ENCODE assay signal across 18 cellular contexts in genomic region chr2:94872676-94873361, GRCh38. TPM values are rescaled to one million over a fixed set of nuclear protein-coding genes. Genes with fewer than 3 reads are reported as not detected.
DNase-seq lines count a peak whose midpoint lies in the region; ATAC-seq, FAIRE-seq and TF ChIP-seq lines count a peak whose summit lies in the region.
"Had no signal": no experiment of that assay in that cellular context is flagged by ENCODE, and none has a peak within 500 bp of the region (broad histone marks: within the 10 kb centered on the region; RNA-seq: fewer than 3 reads in every experiment).

No MANE protein-coding gene starts in this region.

- no peaks in the 10 kb centered on the region for H3K79me2 ChIP-seq in GM12878 (ENCODE audit: control insufficient read depth, insufficient read depth, low read length)

- no peak overlapping the region for H2AFZ ChIP-seq in GM12878 (ENCODE audit: control insufficient read depth, low read depth, low read length)

- no TSS peak for BruUV-seq in GM12878 (replicated peaks; lab: Mats Ljungman, UMichigan)

- no peak overlapping the region for H3K27ac ChIP-seq in left ventricle myocardium inferior (replicated peaks)
- no peak overlapping the region for H3K27ac ChIP-seq in GM12878 (ENCODE audit: control insufficient read depth, insufficient read depth)
- H3K27ac ChIP-seq in lower lobe of right lung = no peak overlapping the region
- no peak overlapping the region for H3K27ac ChIP-seq in upper lobe of right lung
- H3K27ac ChIP-seq: A549, HL-60 had no signal

- CTCF ChIA-PET in GM12878 (lab: Yijun Ruan, JAX) = interaction anchor here (0.7 to 4.7 kb wide), 5 partner anchors 68 to 205 kb away, joined by 3 to 53 read pairs (median 3); no protein-coding TSS in a partner anchor

- H3K4me3 ChIP-seq in left ventricle myocardium inferior (no peak overlapping the region), GM12878 (no peak overlapping the region), lower lobe of right lung (no peak overlapping the region), upper lobe of right lung (no peak overlapping the region)
- H3K4me3 ChIP-seq: A549 had no signal

- no peaks in the 10 kb centered on the region for H3K4me1 Mint-ChIP-seq in HFFc6 (ENCODE audit: low read depth)

- H3K9ac ChIP-seq in GM12878 (ENCODE audit: control insufficient read depth, insufficient read depth, low read length) = no peak overlapping the region

- POLR2A ChIA-PET in GM12878 (lab: Charles Lee) = interaction anchor here (1.0 kb wide), 1 partner anchor 190 kb away, joined by 3 read pairs; no protein-coding TSS in a partner anchor

- peaks cover 5% of the 10 kb centered on the region; the same call in 1 of the 2 replicates for H3K27me3 Mint-ChIP-seq in HFFc6 (ENCODE audit: insufficient read depth)
- H3K27me3 Mint-ChIP-seq: CD4-positive, CD25-positive, alpha-beta regulatory T cell had no signal

- TF ChIP-seq RAD21 in GM12878 (IDR thresholded peaks at IDR 0.05; ENCODE audit: insufficient read depth, low read depth, low read length) = no peak

- ATAC-seq in Right ventricle myocardium inferior (no peak), GM12878 (peak; percentile 13; the same call in 1 of the 3 replicates), lower lobe of right lung (no peak), upper lobe of right lung (no peak), HG02884 (IDR thresholded peaks at IDR 0.05; ENCODE audit: unreplicated experiment) (no peak)

- peaks cover 82% of the 10 kb centered on the region for H3K27me3 ChIP-seq in left ventricle myocardium inferior (ENCODE audit: low read depth)
- H3K27me3 ChIP-seq in GM12878 (replicated peaks in 1 of 2; ENCODE audit: control insufficient read depth in 2 of 2, insufficient read depth in 2 of 2, low read length in 1 of 2) = no peaks in the 10 kb centered on the region
- peaks cover 38% of the 10 kb centered on the region for H3K27me3 ChIP-seq in lower lobe of right lung (ENCODE audit: low read depth)
- H3K27me3 ChIP-seq in upper lobe of right lung = peaks cover 29% of the 10 kb centered on the region

- no peak overlapping the region for H3K4me2 ChIP-seq in GM12878 (ENCODE audit: control insufficient read depth, insufficient read depth)

- RAD21 ChIA-PET in GM12878 (lab: Charles Lee; ENCODE audit: unreplicated experiment) = interaction anchor here (0.7 to 1.8 kb wide), 3 partner anchors 84 to 243 kb away, joined by 3 to 15 read pairs (median 3); no protein-coding TSS in a partner anchor

- H3K36me3 ChIP-seq in left ventricle myocardium inferior (no peaks in the 10 kb centered on the region), GM12878 (ENCODE audit: control insufficient read depth in 2 of 2, insufficient read depth in 2 of 2, low read length in 1 of 2) (no peaks in the 10 kb centered on the region), lower lobe of right lung (no peaks in the 10 kb centered on the region), upper lobe of right lung (no peaks in the 10 kb centered on the region)

- SMC1A ChIA-PET in GM12878 (lab: Charles Lee; ENCODE audit: uncharacterized antibody, unreplicated experiment) = interaction anchor here (0.7 to 0.9 kb wide), 3 partner anchors 61 to 84 kb away, joined by 3 to 4 read pairs (median 3); no protein-coding TSS in a partner anchor

- H3K9me3 ChIP-seq in left ventricle myocardium inferior (replicated peaks) (no peaks in the 10 kb centered on the region), GM12878 (replicated peaks; ENCODE audit: control insufficient read depth, insufficient read depth, low read length) (no peaks in the 10 kb centered on the region), lower lobe of right lung (no peaks in the 10 kb centered on the region), upper lobe of right lung (no peaks in the 10 kb centered on the region)
- H3K9me3 ChIP-seq: A549 had no signal

- H3K36me3 Mint-ChIP-seq in HFFc6 (ENCODE audit: low read depth) = no peaks in the 10 kb centered on the region
- H3K36me3 Mint-ChIP-seq: CD4-positive, CD25-positive, alpha-beta regulatory T cell had no signal

- H4K20me1 ChIP-seq in GM12878 (ENCODE audit: control insufficient read depth, insufficient read depth) = no peaks in the 10 kb centered on the region

- no peak for TF ChIP-seq EP300 in GM12878 (IDR thresholded peaks at IDR 0.05; ENCODE audit: borderline replicate concordance in 1 of 2, control insufficient read depth in 1 of 2, low read depth in 2 of 2, low read length in 2 of 2)

- DNase-seq in left ventricle myocardium inferior (peak; percentile 7), Right ventricle myocardium inferior (ENCODE audit: missing footprints) (no peak), GM12878 (ENCODE audit: low read depth, low spot score) (no peak), lower lobe of right lung (peak; percentile 40), upper lobe of right lung (peak; percentile 60), SHP77 (lab: John Stamatoyannopoulos, UW) (no peak), HFFc6 (no peak)
- DNase-seq: CD4-positive, CD25-positive, alpha-beta regulatory T cell; DMS 273 treated with DMSO at 0.1 percent for 48 hours; HCEC 1CT had no signal

- H3K4me1 ChIP-seq in left ventricle myocardium inferior (no peaks in the 10 kb centered on the region), GM12878 (ENCODE audit: control insufficient read depth, insufficient read depth, low read length) (no peaks in the 10 kb centered on the region), lower lobe of right lung (no peaks in the 10 kb centered on the region), upper lobe of right lung (no peaks in the 10 kb centered on the region)
- H3K4me1 ChIP-seq: A549 had no signal

- no peaks in the 10 kb centered on the region for H3K9me3 Mint-ChIP-seq in HFFc6

- in situ Hi-C loops in GM12878 (cut with MboI) = no loop called here

- intact Hi-C loops in left ventricle myocardium inferior (cut with micrococcal nuclease) = no loop called here
- intact Hi-C loops in Right ventricle myocardium inferior (cut with DNase I) = no loop called here
- intact Hi-C loops in GM12878 (cut with micrococcal nuclease; ENCODE audit: unreplicated experiment) = no loop called here
- intact Hi-C loops in lower lobe of right lung (cut with DNase I) = no loop called here
- intact Hi-C loops in upper lobe of right lung (cut with DNase I) = no loop called here

- 28% methylated on average over 12 of the region's 12 CpGs for WGBS in GM12878 (ENCODE audit: insufficient coverage, insufficient replicate concordance, low lambda C conversion rate, missing lambda C conversion rate)

- TF ChIP-seq POLR2A in GM12878 (IDR thresholded peaks at IDR 0.05; ENCODE audit: low read depth, low read length) = no peak

- FAIRE-seq in GM12878 (lab: Jason Lieb, UNC) = no peak
- FAIRE-seq: A549, GM12891 had no signal

- TF ChIP-seq CTCF in left ventricle myocardium inferior (IDR thresholded peaks at IDR 0.05; ENCODE audit: borderline replicate concordance) (no peak), GM12878 (IDR thresholded peaks at IDR 0.05 in 2 of 3, conservative IDR thresholded peaks at IDR 0.05 in 1 of 3; ENCODE audit: control insufficient read depth in 2 of 3, extremely low read depth in 1 of 3, insufficient read depth in 1 of 3, low read depth in 3 of 3, low read length in 3 of 3) (no peak), lower lobe of right lung (IDR thresholded peaks at IDR 0.05) (no peak), upper lobe of right lung (IDR thresholded peaks at IDR 0.05) (no peak), HFFc6 (IDR thresholded peaks at IDR 0.05) (no peak)

- H3K4me3 Mint-ChIP-seq in HFFc6 = no peak overlapping the region
- H3K4me3 Mint-ChIP-seq: CD4-positive, CD25-positive, alpha-beta regulatory T cell had no signal

- H3K27ac Mint-ChIP-seq in HFFc6 = no peak overlapping the region
- H3K27ac Mint-ChIP-seq: CD4-positive, CD25-positive, alpha-beta regulatory T cell had no signal

TF ChIP-seq in GM12878, 131 proteins besides CTCF, POLR2A, EP300 and RAD21:
- TF ChIP-seq NR2F1 (conservative IDR thresholded peaks at IDR 0.05) (peak; percentile 65; the same call in 1 of the 2 replicates), NBN (IDR thresholded peaks at IDR 0.05) (no peak), GATAD2B (conservative IDR thresholded peaks at IDR 0.05; ENCODE audit: low read depth) (peak; percentile 81; the same call in 1 of the 2 replicates), MEF2B (IDR thresholded peaks at IDR 0.05; ENCODE audit: partially characterized antibody, poor library complexity, severe bottlenecking) (peak; percentile 89)

RNA-seq across cellular contexts. Expression of gene TEKT4, which starts 1.6 kb away (rescaled TPM):
- total RNA-seq in left ventricle myocardium inferior (not detected), Right ventricle myocardium inferior (0.16 TPM), GM12878 (2014; rRNA removed) (0.06 TPM in 1 of 2 replicates, not detected in the other), GM12878 (2014; rRNA removed; fragmentation: Illumina TruSeq; extraction: Trizol) (not detected in 2 replicates), GM12878 (2021) (0.13 TPM in 1 of 2 replicates, not detected in the other), lower lobe of right lung (3.4 TPM), upper lobe of right lung (not detected)
- total RNA-seq in GM12878 (2013; cell fraction: nucleolus; rRNA removed) = 0.17 and 0.22 TPM in 2 replicates
- polyA plus RNA-seq in GM12878 (2011; ENCODE audit: low read depth) = not detected
- polyA plus RNA-seq in GM12878 (2011; rRNA removed) (0.81 and 2.7 TPM in 2 replicates), GM12878 (2014; fragmentation: Illumina TruSeq; extraction: Trizol) (not detected in 2 replicates), GM12878 (2014; fragmentation: Nextera tagmentation; extraction: Ambion mirVana) (under 1 TPM in 1 of 2 experiments, not detected in 1; 0.09 TPM), GM12878 (2014; rRNA removed) (0.15 TPM in 1 of 2 replicates, not detected in the other), GM12878 (2016; fragmentation: Nextera tagmentation; extraction: Ambion mirVana) (under 1 TPM; 0.48 to 0.63 TPM)
- polyA plus RNA-seq in GM12878 (2011; cell fraction: cytosol; rRNA removed) = 4.3 and 5.5 TPM in 2 replicates
- polyA plus RNA-seq in GM12878 (2011; cell fraction: nucleus; rRNA removed) = 5.2 and 6.0 TPM in 2 replicates
- 0.16 and 0.22 TPM in 2 replicates for polyA plus RNA-seq in GM12878 (2012)
- 2.5 and 3.0 TPM in 2 replicates for polyA minus RNA-seq in GM12878 (2011; rRNA and poly(A)+ RNA removed)
- 2.3 and 3.3 TPM in 2 replicates for polyA minus RNA-seq in GM12878 (2011; cell fraction: cytosol; rRNA and poly(A)+ RNA removed)
- polyA minus RNA-seq in GM12878 (2011; cell fraction: nucleus; rRNA and poly(A)+ RNA removed) = 1.3 and 1.8 TPM in 2 replicates
- total RNA-seq in HFFc6 (2021; fragmentation: NEBNext Ultra II Directional; extraction: Animal tissue kit (Norgen Biotek cat#: 25700)) = not detected
- total RNA-seq: CD4-positive, CD25-positive, alpha-beta regulatory T cell; Daoy; H4 had no signal
- polyA plus RNA-seq: A549; AG04450; BJ; CD4-positive, CD25-positive, alpha-beta regulatory T cell had no signal

Comparison
In these comparisons a context has a peak if more than half of its experiments do, and no peak if none do; other contexts are left out.
1. DNase-seq: peak in left ventricle myocardium inferior (single experiment), lower lobe of right lung (single experiment) and upper lobe of right lung (single experiment); none in Right ventricle myocardium inferior (single experiment), GM12878 (single experiment), SHP77 (0 of 2) and HFFc6 (single experiment).